In the genomic region with DNA sequence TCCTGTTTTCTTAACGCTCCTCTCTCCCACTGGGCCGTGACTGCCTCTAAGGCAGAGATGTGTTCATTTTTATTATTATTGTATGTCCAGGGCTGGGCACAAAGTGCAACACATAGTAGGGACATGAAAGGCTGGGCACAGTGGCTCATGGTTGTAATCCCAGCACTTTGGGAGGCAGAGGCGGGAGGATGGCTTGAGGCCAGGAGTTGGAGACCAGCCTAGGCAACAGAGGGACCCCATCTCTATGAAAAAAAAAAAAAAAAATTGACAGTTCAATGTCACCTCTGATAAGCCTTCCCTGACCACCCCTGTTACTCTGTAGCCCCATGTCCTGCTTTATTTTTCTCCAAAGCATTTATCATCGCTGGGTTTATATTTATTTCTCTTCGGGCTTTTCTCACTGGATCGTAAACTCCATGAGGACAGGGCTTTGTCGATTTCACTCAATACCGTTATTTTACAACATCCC, we compare ENCODE assay signal across 8 cellular contexts. TPM values are rescaled to one million over a fixed set of nuclear protein-coding genes. Genes with fewer than 3 reads are reported as not detected.
DNase-seq lines count a peak whose midpoint lies in the region; ATAC-seq, FAIRE-seq and TF ChIP-seq lines count a peak whose summit lies in the region.

No MANE protein-coding gene starts in this region.

- peaks cover 29% of the 10 kb centered on the region for H3K4me1 ChIP-seq in A549
- H3K4me1 ChIP-seq in KMS-11 (ENCODE audit: low read depth, poor library complexity, severe bottlenecking): peaks cover 32% of the 10 kb centered on the region
- H3K4me1 ChIP-seq in mammary epithelial cell (ENCODE audit: insufficient read depth, low read length): peaks cover 3% of the 10 kb centered on the region

- no peak for TF ChIP-seq RAD21 in A549 (conservative IDR thresholded peaks at IDR 0.05 in 1 of 2, IDR thresholded peaks at IDR 0.05 in 1 of 2)

- peaks cover 5% of the 10 kb centered on the region for H4K20me1 ChIP-seq in KMS-11 (ENCODE audit: insufficient read depth)
- H4K20me1 ChIP-seq in mammary epithelial cell (ENCODE audit: insufficient read depth, low read length): no peaks in the 10 kb centered on the region

- POLR2A ChIA-PET in A549 (lab: Yijun Ruan, JAX): interaction anchor here (1.2 to 1.9 kb wide), 4 partner anchors 81 to 114 kb away, joined by 3 to 7 read pairs (median 7); no protein-coding TSS in a partner anchor

- H3K4me3 Mint-ChIP-seq in natural killer cell: peak overlapping the region; percentile 98

- TF ChIP-seq EP300 in A549 (IDR thresholded peaks at IDR 0.05): no peak

- ATAC-seq in A549: no peak; a peak in 1 of 6 replicates
- no peak for ATAC-seq in natural killer cell
- ATAC-seq in GM18909 (IDR thresholded peaks at IDR 0.05; ENCODE audit: poor library complexity, unreplicated experiment): no peak
- ATAC-seq in HG02870 (IDR thresholded peaks at IDR 0.05; ENCODE audit: unreplicated experiment): no peak

- H3K27ac ChIP-seq in A549 (peak overlapping the region; percentile 92 to 93), KMS-11 (no peak overlapping the region), mammary epithelial cell (ENCODE audit: insufficient read depth, low read depth, low read length) (no peak overlapping the region)

- no peaks in the 10 kb centered on the region for H3K27me3 ChIP-seq in KMS-11 (ENCODE audit: insufficient read depth, low read depth)
- no peaks in the 10 kb centered on the region for H3K27me3 ChIP-seq in mammary epithelial cell (ENCODE audit: insufficient read depth, low read length)

- H3K9me3 ChIP-seq in A549: 0 out of 3 replicates have a peak, but pooled peaks cover 5% of the 10 kb centered on the region
- no peaks in the 10 kb centered on the region for H3K9me3 ChIP-seq in mammary epithelial cell (replicated peaks; ENCODE audit: insufficient read depth, low read length)

- H3K36me3 Mint-ChIP-seq in natural killer cell: peaks cover 8% of the 10 kb centered on the region

- TF ChIP-seq POLR2A in A549 (IDR thresholded peaks at IDR 0.05; ENCODE audit: low read length): no peak

- peaks cover 45% of the 10 kb centered on the region for H3K79me2 ChIP-seq in KMS-11 (ENCODE audit: insufficient read depth, low read depth)
- H3K79me2 ChIP-seq in mammary epithelial cell (ENCODE audit: insufficient read depth, low read length): peaks cover 45% of the 10 kb centered on the region

- CTCF ChIA-PET in A549 (lab: Yijun Ruan, JAX): interaction anchor here (1.0 to 7.3 kb wide), 7 partner anchors 16 to 148 kb away, joined by 3 to 72 read pairs (median 6); no protein-coding TSS in a partner anchor
- CTCF ChIA-PET in mammary epithelial cell (lab: Charles Lee; ENCODE audit: low non-redundant PET): no interaction called here

- no peaks in the 10 kb centered on the region for H3K9me3 Mint-ChIP-seq in natural killer cell

- no TSS peak for BruUV-seq in mammary epithelial cell (replicated peaks; lab: Mats Ljungman, UMichigan)

- dilution Hi-C loops in mammary epithelial cell (cut with HindIII; ENCODE audit: low sequenced_read_pairs): no loop called here

- H3K27me3 Mint-ChIP-seq in natural killer cell (ENCODE audit: low read depth in 2 of 2): no peaks in the 10 kb centered on the region

- DNase-seq in A549 (ENCODE audit: low read depth in 1 of 2, low spot score in 1 of 2) (no peak), mammary epithelial cell (no peak), natural killer cell (no peak), DMS79 (lab: John Stamatoyannopoulos, UW) (no peak), GM10266 (ENCODE audit: extremely low spot score) (no peak)

- intact Hi-C loops in mammary epithelial cell (cut with micrococcal nuclease): loop anchor here (1.0 kb wide), 1 partner anchor 117 kb away; no protein-coding TSS in a partner anchor
- intact Hi-C loops in natural killer cell (cut with micrococcal nuclease): loop anchor here (2.0 kb wide), 1 partner anchor 17 kb away; a partner anchor contains a TSS

- H3K9ac ChIP-seq in KMS-11: no peak overlapping the region
- H3K9ac ChIP-seq in mammary epithelial cell (ENCODE audit: insufficient read depth, low read length): no peak overlapping the region

- FAIRE-seq in A549 (lab: Jason Lieb, UNC): no peak

- H3K4me2 ChIP-seq in A549 (peak overlapping the region; percentile 42), KMS-11 (no peak overlapping the region), mammary epithelial cell (ENCODE audit: insufficient read depth, low read depth, low read length) (peak overlapping the region; percentile 3)

- in situ Hi-C loops in mammary epithelial cell (cut with MboI; ENCODE audit: low sequenced_read_pairs in 2 of 2): loop anchor here in 1 of 2 donors (5.0 to 25.0 kb wide), 2 partner anchors 112 to 268 kb away; a partner anchor contains a TSS

- 62% methylated on average over 8 of the region's 8 CpGs for WGBS in A549 (ENCODE audit: missing lambda C conversion rate)
- 64% methylated on average over 8 of the region's 8 CpGs for WGBS in mammary epithelial cell (ENCODE audit: low coverage, missing lambda C conversion rate)

- no peak for TF ChIP-seq CTCF in A549 (IDR thresholded peaks at IDR 0.05)
- TF ChIP-seq CTCF in KMS-11 (conservative IDR thresholded peaks at IDR 0.05; ENCODE audit: low read depth, low read length): no peak
- no peak for TF ChIP-seq CTCF in mammary epithelial cell (conservative IDR thresholded peaks at IDR 0.05 in 1 of 2, IDR thresholded peaks at IDR 0.05 in 1 of 2; ENCODE audit: extremely low read depth in 1 of 2, insufficient read depth in 1 of 2, low read depth in 1 of 2, low read length in 2 of 2)
- TF ChIP-seq CTCF in natural killer cell (IDR thresholded peaks at IDR 0.05): no peak
- no peak for TF ChIP-seq CTCF in GM10266 (IDR thresholded peaks at IDR 0.05; ENCODE audit: control insufficient read depth, insufficient read depth, low read depth, missing control alignments)

- H3K36me3 ChIP-seq in KMS-11 (ENCODE audit: insufficient read depth): peaks cover 3% of the 10 kb centered on the region; the same call in 1 of the 2 replicates
- H3K36me3 ChIP-seq in mammary epithelial cell (ENCODE audit: insufficient read depth, low read length): peaks cover 2% of the 10 kb centered on the region

- H3K4me3 ChIP-seq in A549 (peak overlapping the region; percentile 71), KMS-11 (IDR thresholded peaks at IDR 0.05; ENCODE audit: insufficient read depth, low read depth, low read length) (no peak overlapping the region), mammary epithelial cell (replicated peaks in 1 of 3; ENCODE audit: insufficient read depth in 1 of 3, low read depth in 2 of 3, low read length in 3 of 3) (no peak overlapping the region)

- H3K27ac Mint-ChIP-seq in natural killer cell: peak overlapping the region; percentile 92 to 99

- peaks cover 35 to 48% of the 10 kb centered on the region in 2 donors for H3K4me1 Mint-ChIP-seq in natural killer cell

- H2AFZ ChIP-seq in KMS-11 (ENCODE audit: low read depth): peak overlapping the region; percentile 68; the same call in 1 of the 2 replicates
- H2AFZ ChIP-seq in mammary epithelial cell (ENCODE audit: low read depth, low read length): no peak overlapping the region

TF ChIP-seq in A549, 52 proteins besides CTCF, POLR2A, EP300 and RAD21:
- TF ChIP-seq KDM1A (IDR thresholded peaks at IDR 0.05; ENCODE audit: low read depth) (peak; percentile 76), HOXA7 (CRISPR knock-in tag; IDR thresholded peaks at IDR 0.05) (0 out of 2 replicates have a peak, but pooled peaks have one; percentile 38), EHF (CRISPR knock-in tag; IDR thresholded peaks at IDR 0.05) (peak; percentile 92), EHMT2 (IDR thresholded peaks at IDR 0.05; ENCODE audit: low read depth) (no peak), ZFP36 (IDR thresholded peaks at IDR 0.05; ENCODE audit: borderline replicate concordance, partially characterized antibody) (no peak)
- TF ChIP-seq, protein P1, sequence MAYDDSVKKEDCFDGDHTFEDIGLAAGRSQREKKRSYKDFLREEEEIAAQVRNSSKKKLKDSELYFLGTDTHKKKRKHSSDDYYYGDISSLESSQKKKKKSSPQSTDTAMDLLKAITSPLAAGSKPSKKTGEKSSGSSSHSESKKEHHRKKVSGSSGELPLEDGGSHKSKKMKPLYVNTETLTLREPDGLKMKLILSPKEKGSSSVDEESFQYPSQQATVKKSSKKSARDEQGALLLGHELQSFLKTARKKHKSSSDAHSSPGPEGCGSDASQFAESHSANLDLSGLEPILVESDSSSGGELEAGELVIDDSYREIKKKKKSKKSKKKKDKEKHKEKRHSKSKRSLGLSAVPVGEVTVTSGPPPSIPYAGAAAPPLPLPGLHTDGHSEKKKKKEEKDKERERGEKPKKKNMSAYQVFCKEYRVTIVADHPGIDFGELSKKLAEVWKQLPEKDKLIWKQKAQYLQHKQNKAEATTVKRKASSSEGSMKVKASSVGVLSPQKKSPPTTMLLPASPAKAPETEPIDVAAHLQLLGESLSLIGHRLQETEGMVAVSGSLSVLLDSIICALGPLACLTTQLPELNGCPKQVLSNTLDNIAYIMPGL (CRISPR knock-in tag; IDR thresholded peaks at IDR 0.05; ENCODE audit: borderline replicate concordance): no peak

RNA-seq across cellular contexts. Expression of a gene that starts 0.5 kb away (rescaled TPM):
- polyA plus RNA-seq in A549 (2011; rRNA removed) (229 and 249 TPM in 2 replicates), A549 (2017; fragmentation: RNase III; extraction: RNeasy Plus Mini Kit Qiagen cat#74134 plus additional on column Dnase treatment) (187 to 206 TPM (median 205 TPM) in 3 replicates), mammary epithelial cell (107 TPM)
- 190 and 220 TPM in 2 replicates for polyA plus RNA-seq in A549 (2012; cell fraction: cytosol; rRNA removed)
- 134 and 175 TPM in 2 replicates for polyA plus RNA-seq in A549 (2012; cell fraction: nucleus; rRNA removed)
- polyA minus RNA-seq in A549 (2011; rRNA and poly(A)+ RNA removed): 87.6 and 96.8 TPM in 2 replicates
- total RNA-seq in mammary epithelial cell (100 to 1,000 TPM in 1 of 2 donors, 10 to 100 TPM in 1; 62.0 to 106 TPM), natural killer cell (10 to 100 TPM; 42.5 to 49.3 (median 46.0) TPM)
- polyA minus RNA-seq in mammary epithelial cell: 52.1 TPM

RNA-seq across cellular contexts. Expression of a gene that starts 16.6 kb away (rescaled TPM):
- polyA plus RNA-seq in A549 (2011; rRNA removed): 7.7 and 9.6 TPM in 2 replicates
- 5.9 and 8.3 TPM in 2 replicates for polyA plus RNA-seq in A549 (2012; cell fraction: cytosol; rRNA removed)
- polyA plus RNA-seq in A549 (2012; cell fraction: nucleus; rRNA removed): 16.1 and 19.8 TPM in 2 replicates
- 29.7 to 37.9 TPM (median 33.4 TPM) in 3 replicates for polyA plus RNA-seq in A549 (2017; fragmentation: RNase III; extraction: RNeasy Plus Mini Kit Qiagen cat#74134 plus additional on column Dnase treatment)
- polyA minus RNA-seq in A549 (2011; rRNA and poly(A)+ RNA removed): 13.0 and 16.6 TPM in 2 replicates
- 10 to 100 TPM; 13.8 to 57.8 TPM for total RNA-seq in mammary epithelial cell
- 10.0 TPM for polyA plus RNA-seq in mammary epithelial cell
- polyA minus RNA-seq in mammary epithelial cell: 36.8 TPM
- total RNA-seq in natural killer cell: 10 to 100 TPM; 71.2 to 75.3 (median 73.3) TPM

Comparison
In these comparisons a context has a peak if more than half of its experiments do, and no peak if none do; other contexts are left out.
1. H3K27ac ChIP-seq: peak in A549 (2 of 2); none in KMS-11 (single experiment) and mammary epithelial cell (single experiment).